Comparison of ENCODE assay signal across 28 cellular contexts in the genomic region with DNA sequence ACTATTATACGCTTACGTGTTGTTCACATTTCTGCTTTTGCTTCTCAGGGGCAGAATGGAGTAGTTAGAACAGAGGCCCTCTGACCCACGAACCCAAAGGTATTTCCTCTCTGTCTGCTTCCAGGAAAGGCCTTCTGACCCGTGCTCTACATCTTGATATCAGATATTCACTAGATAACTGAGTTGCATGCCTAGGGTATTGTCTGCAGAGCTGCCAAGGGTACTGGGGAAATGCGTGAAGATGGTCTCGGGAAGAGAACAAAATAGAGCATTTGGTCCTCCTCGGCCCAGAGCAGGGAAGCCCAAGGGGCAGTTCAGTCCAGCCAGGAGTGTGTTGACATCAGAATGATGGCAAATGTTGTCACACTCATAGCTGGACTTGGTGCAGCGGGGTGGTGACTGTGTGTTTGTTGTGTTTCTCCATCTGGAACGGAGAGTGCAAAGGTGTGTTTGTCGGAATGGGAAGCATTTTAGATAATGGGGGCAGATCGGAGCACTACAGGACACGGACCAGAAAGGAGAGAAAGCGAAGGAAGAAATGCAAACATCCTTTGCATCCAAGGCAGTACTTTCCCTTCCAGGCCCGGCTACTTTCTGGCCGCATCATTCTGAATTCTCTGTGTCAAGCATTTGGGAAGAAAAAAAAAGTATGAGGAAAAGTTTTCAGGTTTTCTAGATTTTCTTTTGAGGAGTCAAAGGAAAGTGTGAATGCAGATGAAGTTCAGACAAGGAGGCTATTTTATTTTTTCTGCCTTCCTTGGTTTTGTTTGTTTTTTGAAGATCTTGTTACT. TPM values are rescaled to one million over a fixed set of nuclear protein-coding genes. Genes with fewer than 3 reads are reported as not detected.
DNase-seq lines count a peak whose midpoint lies in the region; ATAC-seq, FAIRE-seq and TF ChIP-seq lines count a peak whose summit lies in the region.
"Had no signal": no experiment of that assay in that cellular context is flagged by ENCODE, and none has a peak within 500 bp of the region (broad histone marks: within the 10 kb centered on the region; RNA-seq: fewer than 3 reads in every experiment).

No MANE protein-coding gene starts in this region.

- H3K4me1 Mint-ChIP-seq in CD14-positive monocyte (peaks cover 64% of the 10 kb centered on the region), WTC11 (no peaks in the 10 kb centered on the region)
- H3K4me1 Mint-ChIP-seq: B cell; CD8-positive, alpha-beta memory T cell had no signal

- no peak overlapping the region for H3K4me3 Mint-ChIP-seq in CD14-positive monocyte
- no peak overlapping the region for H3K4me3 Mint-ChIP-seq in WTC11
- H3K4me3 Mint-ChIP-seq: B cell; CD8-positive, alpha-beta memory T cell; H9 had no signal

- H3K27ac ChIP-seq in HepG2 (ENCODE audit: extremely low read length, insufficient read depth, low read length) (peak overlapping the region; percentile 56), neutrophil (peak overlapping the region; percentile 98), stomach (no peak overlapping the region), tibial nerve (no peak overlapping the region)
- H3K27ac ChIP-seq: 22Rv1, C4-2B, GM23248, Peyer's patch, SK-N-MC had no signal

- TF ChIP-seq EP300 in HepG2 (IDR thresholded peaks at IDR 0.05; ENCODE audit: low read depth in 2 of 2, low read length in 2 of 2), result peak; percentile 62 to 67; a peak in 3 of 4 replicates
- no peak for TF ChIP-seq EP300 in HepG2 (CRISPR knock-in tag; IDR thresholded peaks at IDR 0.05; ENCODE audit: borderline replicate concordance)
- no peak for TF ChIP-seq EP300 in stomach (IDR thresholded peaks at IDR 0.05)
- TF ChIP-seq EP300 in tibial nerve (IDR thresholded peaks at IDR 0.05), result no peak

- peak; percentile 93 for FAIRE-seq in HepG2 (lab: Jason Lieb, UNC)
- FAIRE-seq: GM18507 had no signal

- H3K9me3 Mint-ChIP-seq in CD14-positive monocyte, result peaks cover 0 to 2% (median 0%) of the 10 kb centered on the region in 7 donors
- peaks cover 50% of the 10 kb centered on the region for H3K9me3 Mint-ChIP-seq in WTC11
- H3K9me3 Mint-ChIP-seq: CD8-positive, alpha-beta memory T cell; H9 had no signal

- peak overlapping the region in 5 of 7 donors; percentile 3 to 76 (median 36) for H3K27ac Mint-ChIP-seq in CD14-positive monocyte
- H3K27ac Mint-ChIP-seq in WTC11, result no peak overlapping the region
- H3K27ac Mint-ChIP-seq: B cell had no signal

- POLR2A ChIA-PET in WTC11 (lab: Charles Lee), result no interaction called here
- POLR2A ChIA-PET in HepG2 (lab: Yijun Ruan, JAX), result interaction anchor here (1.0 to 2.7 kb wide), 2 partner anchors 37 to 43 kb away, joined by 3 to 11 read pairs; a partner anchor contains a TSS

- intact Hi-C loops in CD14-positive monocyte (cut with micrococcal nuclease), result loop anchor here in 1 of 2 donors (5.0 kb wide), 1 partner anchor 79 kb away; no protein-coding TSS in a partner anchor
- intact Hi-C loops in HepG2 (cut with micrococcal nuclease; ENCODE audit: unreplicated experiment), result no loop called here
- intact Hi-C loops in stomach (cut with DNase I; ENCODE audit: low total_unique reads), result no loop called here

- in situ Hi-C loops in HepG2 (cut with HindIII; ENCODE audit: extremely low pct_ligation_motif_present, low pct_unique_long_range_greater_than_20kb), result no loop called here

- H3K27me3 Mint-ChIP-seq in CD14-positive monocyte (ENCODE audit: low read depth in 3 of 3), result peaks cover 0 to 8% (median 1%) of the 10 kb centered on the region in 3 donors
- peaks cover 12% of the 10 kb centered on the region for H3K27me3 Mint-ChIP-seq in WTC11 (ENCODE audit: low read depth)

- ATAC-seq in WTC11, result no peak
- ATAC-seq in HepG2, result peak; percentile 91

- TF ChIP-seq CTCF in CD14-positive monocyte (IDR thresholded peaks at IDR 0.05), result no peak
- TF ChIP-seq CTCF in WTC11 (IDR thresholded peaks at IDR 0.05), result no peak
- TF ChIP-seq CTCF in HepG2 (CRISPR knock-in tag; IDR thresholded peaks at IDR 0.05), result no peak
- TF ChIP-seq CTCF in neutrophil (IDR thresholded peaks at IDR 0.05), result no peak
- TF ChIP-seq CTCF in stomach (IDR thresholded peaks at IDR 0.05), result no peak
- no peak for TF ChIP-seq CTCF in tibial nerve (IDR thresholded peaks at IDR 0.05)

- H4K20me1 ChIP-seq in HepG2 (ENCODE audit: insufficient read depth, low read length), result no peaks in the 10 kb centered on the region

- DNase-seq in CD14-positive monocyte (ENCODE audit: low spot score), result no peak
- DNase-seq in WTC11 (ENCODE audit: low spot score), result no peak
- DNase-seq in HepG2 (ENCODE audit: low spot score), result peak; percentile 80
- DNase-seq in stomach, result no peak
- DNase-seq in tibial nerve (ENCODE audit: low spot score in 2 of 2), result no peak
- DNase-seq in NCI-H510A treated with DMSO at 0.1 percent for 48 hours (lab: John Stamatoyannopoulos, UW), result no peak
- DNase-seq: CD8-positive, alpha-beta memory T cell; DMS153; DND-41; GM23248; H9; KBM-7; NCI-H1105 treated with DMSO at 0.1 percent for 48 hours; NCI-H146; NCI-H2029; NCI-H69; SHP77 treated with DMSO at 0.1 percent for 48 hours had no signal

- H3K36me3 Mint-ChIP-seq in CD14-positive monocyte (peaks cover 61 to 77% of the 10 kb centered on the region in 2 donors), WTC11 (peaks cover 64% of the 10 kb centered on the region)

- H3K27me3 ChIP-seq in HepG2 (ENCODE audit: control insufficient read depth in 1 of 2, insufficient read depth in 2 of 2, low read length in 2 of 2), result no peaks in the 10 kb centered on the region; a peak in 1 of 5 replicates
- H3K27me3 ChIP-seq in neutrophil, result no peaks in the 10 kb centered on the region
- peaks cover 0 to 7% (median 0%) of the 10 kb centered on the region in 3 donors for H3K27me3 ChIP-seq in stomach
- H3K27me3 ChIP-seq in tibial nerve, result no peaks in the 10 kb centered on the region
- H3K27me3 ChIP-seq: Peyer's patch had no signal

- H3K36me3 ChIP-seq in HepG2 (replicated peaks in 1 of 2; ENCODE audit: control insufficient read depth in 1 of 2, insufficient read depth in 2 of 2, low read length in 2 of 2) (no peaks in the 10 kb centered on the region), neutrophil (peaks cover 50% of the 10 kb centered on the region), stomach (no peaks in the 10 kb centered on the region), tibial nerve (no peaks in the 10 kb centered on the region)
- H3K36me3 ChIP-seq: Peyer's patch had no signal

- H3K4me2 ChIP-seq in HepG2 (ENCODE audit: low read depth, low read length), result peak overlapping the region; percentile 78

- TF ChIP-seq POLR2A in HepG2 (IDR thresholded peaks at IDR 0.05; ENCODE audit: insufficient read depth in 1 of 2, low read depth in 2 of 2, low read length in 2 of 2), result no peak
- TF ChIP-seq POLR2A in stomach (IDR thresholded peaks at IDR 0.05), result no peak
- no peak for TF ChIP-seq POLR2A in tibial nerve (IDR thresholded peaks at IDR 0.05)

- BruUV-seq in HepG2 (replicated peaks; lab: Mats Ljungman, UMichigan), result no TSS peak

- H3K4me3 ChIP-seq in HepG2 (replicated peaks in 1 of 3; ENCODE audit: insufficient read depth in 1 of 3, low read depth in 2 of 3, low read length in 3 of 3), result peak overlapping the region in 2 of 3 experiments; percentile 16 to 44; a peak in 2 of 6 replicates
- H3K4me3 ChIP-seq in neutrophil (ENCODE audit: low read depth in 1 of 2, low read length in 1 of 2), result no peak overlapping the region
- no peak overlapping the region for H3K4me3 ChIP-seq in stomach
- H3K4me3 ChIP-seq in tibial nerve, result no peak overlapping the region
- H3K4me3 ChIP-seq: GM23248, Peyer's patch, SK-N-MC had no signal

- WGBS in HepG2 (ENCODE audit: low lambda C conversion rate), result 2% methylated on average over 15 of the region's 15 CpGs
- WGBS in stomach, 5 donors, result 41 to 57% (median 55%) methylated on average over 15 of the region's 15 CpGs
- WGBS in tibial nerve, 2 donors, result 78% methylated on average over 15 of the region's 15 CpGs

- peak overlapping the region; percentile 31 for H2AFZ ChIP-seq in HepG2 (ENCODE audit: low read length)
- H2AFZ ChIP-seq: GM23248 had no signal

- no peaks in the 10 kb centered on the region for H3K9me3 ChIP-seq in HepG2 (ENCODE audit: low read length)
- no peaks in the 10 kb centered on the region for H3K9me3 ChIP-seq in neutrophil
- H3K9me3 ChIP-seq in stomach, result no peaks in the 10 kb centered on the region
- H3K9me3 ChIP-seq in tibial nerve, result no peaks in the 10 kb centered on the region
- H3K9me3 ChIP-seq: Peyer's patch had no signal

- CTCF ChIA-PET in WTC11 (lab: Charles Lee), result no interaction called here
- CTCF ChIA-PET in HepG2 (lab: Yijun Ruan, JAX; ENCODE audit: low intra/inter-chr PET ratio, low total read pairs), result no interaction called here

- H3K9ac ChIP-seq in HepG2 (ENCODE audit: insufficient read depth, low read depth, low read length), result peak overlapping the region; percentile 34; the same call in 1 of the 2 replicates
- H3K9ac ChIP-seq: GM23248 had no signal

- no peak for TF ChIP-seq RAD21 in HepG2 (CRISPR knock-in tag; IDR thresholded peaks at IDR 0.05)

- H3K79me2 ChIP-seq in HepG2 (ENCODE audit: insufficient read depth, low read length), result no peaks in the 10 kb centered on the region

- H3K4me1 ChIP-seq in HepG2 (ENCODE audit: insufficient read depth, low read length) (peaks cover 41% of the 10 kb centered on the region), neutrophil (ENCODE audit: control insufficient read depth in 1 of 2, insufficient read depth in 1 of 2, low read depth in 1 of 2, low read length in 1 of 2) (peaks cover 77 to 86% of the 10 kb centered on the region in 2 experiments), stomach (no peaks in the 10 kb centered on the region), tibial nerve (no peaks in the 10 kb centered on the region)
- H3K4me1 ChIP-seq: Peyer's patch had no signal

RNA-seq across cellular contexts. Expression of a gene that starts 8.1 kb away (rescaled TPM):
- polyA plus RNA-seq in CD14-positive monocyte, result 10 to 100 TPM; 40.6 to 55.6 TPM
- 1.4 to 1.5 TPM (median 1.5 TPM) in 3 replicates for total RNA-seq in WTC11 (2021)
- total RNA-seq in HepG2 (2016; rRNA removed; fragmentation: Illumina TruSeq; extraction: Trizol), result 0.09 TPM in 1 of 2 replicates, not detected in the other
- total RNA-seq in HepG2 (2016; cell fraction: cytosol; rRNA removed; fragmentation: Illumina TruSeq; extraction: Trizol; ENCODE audit: low read depth), result not detected in 2 replicates
- total RNA-seq in HepG2 (2016; cell fraction: insoluble cytoplasmic fraction; rRNA removed; fragmentation: Illumina TruSeq; extraction: Trizol), result not detected in 2 replicates
- total RNA-seq in HepG2 (2016; cell fraction: membrane; rRNA removed; fragmentation: Illumina TruSeq; extraction: Trizol), result not detected in 2 replicates
- total RNA-seq in HepG2 (2016; cell fraction: nucleus; rRNA removed; fragmentation: Illumina TruSeq; extraction: Trizol), result not detected in 2 replicates
- 0.17 and 0.24 TPM in 2 replicates for polyA plus RNA-seq in HepG2 (2011; rRNA removed)
- 0.12 and 0.24 TPM in 2 replicates for polyA plus RNA-seq in HepG2 (2011; cell fraction: cytosol; rRNA removed)
- polyA plus RNA-seq in HepG2 (2011; cell fraction: nucleus; rRNA removed), result 0.10 TPM in 1 of 2 replicates, not detected in the other
- polyA plus RNA-seq in HepG2 (2012), result 0.20 and 0.48 TPM in 2 replicates
- polyA plus RNA-seq in HepG2 (2016; cell fraction: cytosol; fragmentation: Illumina TruSeq; extraction: Trizol; ENCODE audit: low read depth), result 0.06 TPM in 1 of 2 replicates, not detected in the other
- polyA plus RNA-seq in HepG2 (2016; cell fraction: insoluble cytoplasmic fraction; fragmentation: Illumina TruSeq; extraction: Trizol; ENCODE audit: low read depth), result 0.11 TPM in 1 of 2 replicates, not detected in the other
- polyA plus RNA-seq in HepG2 (2016; cell fraction: membrane; fragmentation: Illumina TruSeq; extraction: Trizol; ENCODE audit: low read depth), result 0.06 and 0.15 TPM in 2 replicates
- polyA plus RNA-seq in HepG2 (2016; cell fraction: nucleus; fragmentation: Illumina TruSeq; extraction: Trizol; ENCODE audit: insufficient read depth, low read depth), result not detected in 2 replicates
- 0.04 and 0.07 TPM in 2 replicates for polyA minus RNA-seq in HepG2 (2011; rRNA and poly(A)+ RNA removed; ENCODE audit: low replicate concordance)
- polyA minus RNA-seq in HepG2 (2011; cell fraction: cytosol; rRNA and poly(A)+ RNA removed), result not detected in 2 replicates
- 0.12 TPM in 1 of 2 replicates, not detected in the other for polyA minus RNA-seq in HepG2 (2011; cell fraction: nucleus; rRNA and poly(A)+ RNA removed)
- total RNA-seq in stomach, result 1 to 10 TPM in 1 of 5 donors, not detected in 4; 1.3 TPM
- polyA plus RNA-seq in stomach, result under 1 TPM; 0.13 to 0.92 (median 0.87) TPM
- under 1 TPM in 1 of 4 donors, not detected in 3; 0.60 TPM for total RNA-seq in tibial nerve
- total RNA-seq: GM23248, HT1080, LHCN-M2, MCF 10A, NCI-H460, Peyer's patch had no signal
- polyA plus RNA-seq: GM23248 had no signal

RNA-seq across cellular contexts. Expression of a gene that starts 37.7 kb away (rescaled TPM):
- 10 to 100 TPM in 1 of 2 donors, 1 to 10 TPM in 1; 5.4 to 14.8 TPM for polyA plus RNA-seq in CD14-positive monocyte
- 5.6 to 6.4 TPM (median 5.8 TPM) in 3 replicates for total RNA-seq in WTC11 (2021)
- 8.2 and 17.3 TPM in 2 replicates for total RNA-seq in HepG2 (2016; rRNA removed; fragmentation: Illumina TruSeq; extraction: Trizol)
- total RNA-seq in HepG2 (2016; cell fraction: cytosol; rRNA removed; fragmentation: Illumina TruSeq; extraction: Trizol; ENCODE audit: low read depth), result 21.9 and 22.2 TPM in 2 replicates
- 8.5 and 19.3 TPM in 2 replicates for total RNA-seq in HepG2 (2016; cell fraction: insoluble cytoplasmic fraction; rRNA removed; fragmentation: Illumina TruSeq; extraction: Trizol)
- total RNA-seq in HepG2 (2016; cell fraction: membrane; rRNA removed; fragmentation: Illumina TruSeq; extraction: Trizol), result 11.6 and 11.8 TPM in 2 replicates
- 26.9 and 28.3 TPM in 2 replicates for total RNA-seq in HepG2 (2016; cell fraction: nucleus; rRNA removed; fragmentation: Illumina TruSeq; extraction: Trizol)
- polyA plus RNA-seq in HepG2 (2011; rRNA removed), result 22.7 and 25.8 TPM in 2 replicates
- 15.4 and 23.5 TPM in 2 replicates for polyA plus RNA-seq in HepG2 (2011; cell fraction: cytosol; rRNA removed)
- polyA plus RNA-seq in HepG2 (2011; cell fraction: nucleus; rRNA removed), result 21.1 and 23.8 TPM in 2 replicates
- polyA plus RNA-seq in HepG2 (2012), result 13.2 and 17.3 TPM in 2 replicates
- polyA plus RNA-seq in HepG2 (2016; cell fraction: cytosol; fragmentation: Illumina TruSeq; extraction: Trizol; ENCODE audit: low read depth), result 2.0 and 2.3 TPM in 2 replicates
- polyA plus RNA-seq in HepG2 (2016; cell fraction: insoluble cytoplasmic fraction; fragmentation: Illumina TruSeq; extraction: Trizol; ENCODE audit: low read depth), result 6.8 and 7.6 TPM in 2 replicates
- polyA plus RNA-seq in HepG2 (2016; cell fraction: membrane; fragmentation: Illumina TruSeq; extraction: Trizol; ENCODE audit: low read depth), result 3.5 and 4.1 TPM in 2 replicates
- 28.4 and 32.6 TPM in 2 replicates for polyA plus RNA-seq in HepG2 (2016; cell fraction: nucleus; fragmentation: Illumina TruSeq; extraction: Trizol; ENCODE audit: insufficient read depth, low read depth)
- polyA minus RNA-seq in HepG2 (2011; rRNA and poly(A)+ RNA removed; ENCODE audit: low replicate concordance), result 47.4 and 97.4 TPM in 2 replicates
- polyA minus RNA-seq in HepG2 (2011; cell fraction: cytosol; rRNA and poly(A)+ RNA removed), result 23.1 and 28.7 TPM in 2 replicates
- polyA minus RNA-seq in HepG2 (2011; cell fraction: nucleus; rRNA and poly(A)+ RNA removed), result 45.4 and 58.3 TPM in 2 replicates
- 10 to 100 TPM in 2 of 5 donors, 1 to 10 TPM in 2, under 1 TPM in 1; 0.89 to 37.8 (median 2.3) TPM for total RNA-seq in stomach
- 1 to 10 TPM; 3.7 to 9.3 (median 4.7) TPM for polyA plus RNA-seq in stomach
- 10 to 100 TPM; 39.3 to 74.3 (median 53.6) TPM for total RNA-seq in tibial nerve

Comparison
In these comparisons a context has a peak if more than half of its experiments do, and no peak if none do; other contexts are left out.
1. H3K27ac ChIP-seq: peak in HepG2 (single experiment) and neutrophil (single experiment); none in stomach (0 of 5) and tibial nerve (0 of 4).
2. H3K4me3 ChIP-seq: peak in HepG2 (2 of 3); none in neutrophil (0 of 2), stomach (0 of 4) and tibial nerve (0 of 4).